In genomic region chr15:79516646-79517045, GRCh38 we compare ENCODE assay signal across 24 cellular contexts.
"Had no signal": no experiment of that assay in that cellular context is flagged by ENCODE, and none has a peak within 500 bp of the region (broad histone marks: within the 10 kb centered on the region; RNA-seq: fewer than 3 reads in every experiment).

No MANE protein-coding gene starts in this region.

- H3K27ac ChIP-seq: coronary artery, dorsolateral prefrontal cortex, epithelial cell of prostate, foreskin keratinocyte, gastroesophageal sphincter, heart left ventricle, hepatocyte, left lung, lower lobe of right lung had no signal

- H3K4me3 ChIP-seq: coronary artery, dorsolateral prefrontal cortex, gastroesophageal sphincter, heart left ventricle, hepatocyte, left lung, lower lobe of right lung, mucosa of descending colon had no signal

- H3K36me3 Mint-ChIP-seq: immature natural killer cell, mesothelial cell of epicardium, naive B cell had no signal

- ATAC-seq: esophagus mucosa, foreskin keratinocyte, gastroesophageal sphincter, heart left ventricle, left lung, left ventricle myocardium superior, lower lobe of right lung, mucosa of descending colon had no signal

- H3K27me3 ChIP-seq: foreskin keratinocyte, hepatocyte, left lung had no signal

- H2AFZ ChIP-seq: hepatocyte had no signal

- H3K4me1 Mint-ChIP-seq: immature natural killer cell, mesothelial cell of epicardium, naive B cell had no signal

- H3K9me3 Mint-ChIP-seq: mesothelial cell of epicardium had no signal

- H3K36me3 ChIP-seq: gastroesophageal sphincter, heart left ventricle, left lung, lower lobe of right lung had no signal

- H3K4me1 ChIP-seq: foreskin keratinocyte, gastroesophageal sphincter, heart left ventricle, left lung, lower lobe of right lung had no signal

- H3K4me2 ChIP-seq: hepatocyte had no signal

- H3K27ac Mint-ChIP-seq: immature natural killer cell, mesothelial cell of epicardium, naive B cell had no signal

- DNase-seq: dermis blood vessel endothelial cell; dorsolateral prefrontal cortex; effector CD4-positive, alpha-beta T cell; effector memory CD4-positive, alpha-beta T cell; erythroblast; foreskin keratinocyte; heart left ventricle; hypothalamus; immature natural killer cell; islet precursor cell; kidney; kidney glomerular epithelial cell; left lung; left ventricle myocardium superior; lower lobe of right lung; mesenchymal stem cell; mucosa of descending colon; naive B cell had no signal

- H3K9me3 ChIP-seq: gastroesophageal sphincter, heart left ventricle, left lung, lower lobe of right lung, mucosa of descending colon had no signal

- H3K4me3 Mint-ChIP-seq: immature natural killer cell, mesothelial cell of epicardium, naive B cell had no signal

- H3K79me2 ChIP-seq: hepatocyte had no signal
